25 cellular contexts compared by ENCODE assay signal in the genomic region with DNA sequence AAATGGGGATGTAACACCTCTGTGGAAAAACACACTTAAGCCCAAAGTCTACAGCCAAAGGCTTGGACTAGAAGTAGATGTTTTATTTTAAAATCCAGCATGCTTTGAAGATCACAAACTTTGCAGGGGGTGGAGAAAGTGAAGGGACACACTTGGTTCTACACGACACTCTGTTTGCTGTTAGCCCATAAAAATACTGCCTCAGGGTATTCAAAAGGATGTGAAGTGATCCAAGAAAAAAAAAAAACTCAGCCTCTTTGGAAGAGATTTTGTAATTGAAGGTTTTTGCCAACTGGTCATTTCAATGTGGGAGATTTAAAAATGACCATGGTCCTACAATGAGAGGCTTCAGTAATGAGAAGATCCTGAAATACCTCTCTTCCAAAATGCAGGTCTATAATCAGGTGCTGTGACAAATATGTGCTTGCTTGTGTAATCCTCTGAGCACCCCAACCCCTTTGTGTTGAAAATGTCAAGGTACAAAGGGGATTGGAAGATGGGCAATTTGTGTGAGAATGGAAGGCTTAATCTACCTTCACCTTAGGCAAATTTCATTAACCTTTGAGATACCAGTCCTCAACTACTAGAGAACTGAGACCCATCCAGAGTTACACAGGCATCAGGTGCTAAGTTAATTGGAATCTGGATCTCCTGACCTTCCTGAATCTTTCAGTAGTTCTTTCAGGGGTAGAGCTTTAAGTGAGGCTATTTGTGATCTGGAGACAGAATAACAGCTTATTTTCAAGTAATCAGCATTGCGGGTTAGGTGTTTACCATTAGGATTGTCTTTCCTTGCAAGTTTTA.
DNase-seq lines count a peak whose midpoint lies in the region; ATAC-seq, FAIRE-seq and TF ChIP-seq lines count a peak whose summit lies in the region.
"Had no signal": no experiment of that assay in that cellular context is flagged by ENCODE, and none has a peak within 500 bp of the region (broad histone marks: within the 10 kb centered on the region; RNA-seq: fewer than 3 reads in every experiment).

No MANE protein-coding gene starts in this region.

- no peak overlapping the region for H3K14ac ChIP-seq in neuronal stem cell (ENCODE audit: low read length)

- WGBS in neuronal stem cell (ENCODE audit: extremely low coverage in 2 of 2, insufficient read length in 2 of 2, insufficient replicate concordance in 1 of 2), 2 donors: no CpG with 5 or more reads among the region's 2 CpGs

- H3K9me3 ChIP-seq in PC-3 (ENCODE audit: low read length) (no peaks in the 10 kb centered on the region), iPS-15b (ENCODE audit: control insufficient read depth, insufficient read depth, low read length) (no peaks in the 10 kb centered on the region), neuronal stem cell (replicated peaks in 1 of 2; ENCODE audit: control insufficient read depth in 2 of 2, insufficient read depth in 1 of 2, low read depth in 1 of 2, low read length in 2 of 2) (no peaks in the 10 kb centered on the region)
- H3K9me3 ChIP-seq: body of pancreas, esophagus muscularis mucosa, gastrocnemius medialis, sigmoid colon had no signal

- H2BK12ac ChIP-seq in neuronal stem cell (ENCODE audit: low read length): no peak overlapping the region

- H3K4ac ChIP-seq in neuronal stem cell (ENCODE audit: low read length): no peak overlapping the region

- H2BK120ac ChIP-seq in neuronal stem cell (ENCODE audit: low read depth, low read length): no peak overlapping the region

- no peak for FAIRE-seq in GM12891 (lab: Jason Lieb, UNC)

- DNase-seq in G401 (ENCODE audit: low spot score): peak; percentile 14
- DNase-seq in PC-3: peak; percentile 70
- no peak for DNase-seq in neuronal stem cell (ENCODE audit: low spot score)
- no peak for DNase-seq in GM12891 (ENCODE audit: insufficient read length, low spot score)
- DNase-seq in stimulated activated CD4-positive, alpha-beta T cell treated with anti-CD3 and anti-CD28 coated beads, Interleukin-15, amount 100 ng/mL, for 24 hours: no peak
- no peak for DNase-seq in activated T-cell treated with anti-CD3 and anti-CD28 coated beads for 4 hours
- DNase-seq in ACHN: no peak
- DNase-seq: activated CD4-positive, alpha-beta memory T cell treated with anti-CD3 and anti-CD28 coated beads, Interleukin-2, amount 10 ng/mL, durations not matched to agents 7 days and 5 days; activated gamma-delta T cell; activated naive CD8-positive, alpha-beta T cell treated with anti-CD3 and anti-CD28 coated beads, Interleukin-2, amount 50 U/mL, for 24 hours; body of pancreas; DMS 273 treated with DMSO at 0.1 percent for 48 hours; effector memory CD4-positive, alpha-beta T cell; gastrocnemius medialis; hypothalamus; naive thymus-derived CD8-positive, alpha-beta T cell; NCI-H1436 treated with DMSO at 0.1 percent for 48 hours; NCI-H526; posterior cingulate gyrus; RPMI8226; sigmoid colon; T-helper 9 cell had no signal

- no peak overlapping the region for H3K9ac ChIP-seq in PC-3 (ENCODE audit: low read length)
- H3K9ac ChIP-seq in iPS-15b (ENCODE audit: low read depth, low read length): no peak overlapping the region
- H3K9ac ChIP-seq in neuronal stem cell (ENCODE audit: low read depth, low read length, poor library complexity): no peak overlapping the region

- H4K8ac ChIP-seq in neuronal stem cell (ENCODE audit: low read depth, low read length): no peak overlapping the region

- H2AFZ ChIP-seq in PC-3 (ENCODE audit: low read length): no peak overlapping the region
- no peak overlapping the region for H2AFZ ChIP-seq in neuronal stem cell (ENCODE audit: low read length)

- CTCF ChIA-PET in PC-3 (lab: Charles Lee): no interaction called here

- no peak overlapping the region for H3K23ac ChIP-seq in neuronal stem cell (ENCODE audit: low read depth, low read length, poor library complexity)

- no peaks in the 10 kb centered on the region for H4K20me1 ChIP-seq in PC-3 (ENCODE audit: low read length)

- peak overlapping the region; percentile 62 for H3K4me2 ChIP-seq in PC-3 (ENCODE audit: low read length)
- H3K4me2 ChIP-seq in neuronal stem cell (ENCODE audit: insufficient read depth, low read length, poor library complexity, severe bottlenecking): no peak overlapping the region

- BruUV-seq in PC-3 (replicated peaks; lab: Mats Ljungman, UMichigan): no TSS peak

- H2BK5ac ChIP-seq in neuronal stem cell (ENCODE audit: low read length): no peak overlapping the region

- no peaks in the 10 kb centered on the region for H3K9me2 ChIP-seq in PC-3 (replicated peaks; ENCODE audit: low read length)

- no peak for TF ChIP-seq CTCF in PC-3 (conservative IDR thresholded peaks at IDR 0.05; ENCODE audit: low read depth, low read length)

- H3K4me1 ChIP-seq in PC-3 (ENCODE audit: insufficient read depth, low read length) (peaks cover 22% of the 10 kb centered on the region), iPS-15b (ENCODE audit: control insufficient read depth, insufficient read depth, low read length) (peaks cover 46% of the 10 kb centered on the region), neuronal stem cell (ENCODE audit: control insufficient read depth in 2 of 2, insufficient read depth in 1 of 2, low read depth in 1 of 2, low read length in 2 of 2) (peaks cover 21 to 26% of the 10 kb centered on the region in 2 donors)
- H3K4me1 ChIP-seq: body of pancreas, esophagus muscularis mucosa, gastrocnemius medialis had no signal

- POLR2A ChIA-PET in PC-3 (lab: Charles Lee; ENCODE audit: unreplicated experiment): interaction anchor here (0.6 kb wide), 1 partner anchor 311 kb away, joined by 3 read pairs; no protein-coding TSS in a partner anchor

- no peak overlapping the region for H3K4me3 ChIP-seq in PC-3 (ENCODE audit: low read length)
- H3K4me3 ChIP-seq in iPS-15b (ENCODE audit: low read depth, low read length): peak overlapping the region; percentile 23
- no peak overlapping the region for H3K4me3 ChIP-seq in neuronal stem cell (ENCODE audit: low read length in 2 of 2)
- H3K4me3 ChIP-seq: body of pancreas, esophagus muscularis mucosa, gastrocnemius medialis, sigmoid colon had no signal

- H2AK5ac ChIP-seq in neuronal stem cell (ENCODE audit: low read depth, low read length): no peak overlapping the region

- no peaks in the 10 kb centered on the region for H3K36me3 ChIP-seq in PC-3 (ENCODE audit: low read depth, low read length)
- H3K36me3 ChIP-seq in iPS-15b (ENCODE audit: control insufficient read depth, insufficient read depth, low read length): no peaks in the 10 kb centered on the region
- no peaks in the 10 kb centered on the region for H3K36me3 ChIP-seq in neuronal stem cell (replicated peaks in 1 of 2; ENCODE audit: control insufficient read depth in 2 of 2, insufficient read depth in 2 of 2, low read length in 2 of 2)
- H3K36me3 ChIP-seq: esophagus muscularis mucosa, gastrocnemius medialis, sigmoid colon had no signal

- H3K18ac ChIP-seq in neuronal stem cell (ENCODE audit: low read length): no peak overlapping the region

- H3K79me2 ChIP-seq in PC-3 (ENCODE audit: low read length): no peaks in the 10 kb centered on the region

- ATAC-seq in PC-3: peak; percentile 80
- ATAC-seq: activated naive CD8-positive, alpha-beta T cell treated with anti-CD3 and anti-CD28 coated beads, Interleukin-2, amount 50 U/mL, for 24 hours; body of pancreas; gastrocnemius medialis; naive thymus-derived CD8-positive, alpha-beta T cell; SK-N-SH treated with all-trans-retinoic acid at 6 μM for 48 hours had no signal

- no peaks in the 10 kb centered on the region for H3F3A ChIP-seq in PC-3 (ENCODE audit: low read length, unreplicated experiment)

- intact Hi-C loops in PC-3 (cut with micrococcal nuclease): loop anchor here (2.0 to 5.0 kb wide), 3 partner anchors 19 to 134 kb away; no protein-coding TSS in a partner anchor

- peak overlapping the region; percentile 64 for H3K27ac ChIP-seq in PC-3 (ENCODE audit: low read length)
- H3K27ac ChIP-seq in neuronal stem cell (replicated peaks; ENCODE audit: low read length): peak overlapping the region; percentile 93
- H3K27ac ChIP-seq: body of pancreas, esophagus muscularis mucosa, gastrocnemius medialis, sigmoid colon had no signal

- H4K91ac ChIP-seq in neuronal stem cell (ENCODE audit: low read depth, low read length, poor library complexity): no peak overlapping the region

- in situ Hi-C loops in G401 (cut with HindIII; ENCODE audit: low sequenced_read_pairs): no loop called here
- in situ Hi-C loops in ACHN (cut with HindIII; ENCODE audit: low pct_ligation_motif_present, low pct_unique_long_range_greater_than_20kb, low sequenced_read_pairs): no loop called here

- TF ChIP-seq POLR2A in GM12891 (IDR thresholded peaks at IDR 0.05; ENCODE audit: low read depth, low read length): no peak

- H3K79me1 ChIP-seq in neuronal stem cell (ENCODE audit: low read depth, low read length): no peaks in the 10 kb centered on the region

- H3K27me3 ChIP-seq in PC-3 (ENCODE audit: low read length) (no peaks in the 10 kb centered on the region), iPS-15b (ENCODE audit: control insufficient read depth, insufficient read depth, low read length) (no peaks in the 10 kb centered on the region), neuronal stem cell (ENCODE audit: control insufficient read depth in 3 of 3, insufficient read depth in 3 of 3, low read depth in 1 of 3, low read length in 3 of 3) (no peaks in the 10 kb centered on the region)
- H3K27me3 ChIP-seq: body of pancreas, esophagus muscularis mucosa, gastrocnemius medialis, sigmoid colon had no signal

- no peak overlapping the region for H2BK15ac ChIP-seq in neuronal stem cell (ENCODE audit: low read length)

TF ChIP-seq in GM12891, 5 proteins besides CTCF, POLR2A, EP300 and RAD21:
- TF ChIP-seq PAX5 (IDR thresholded peaks at IDR 0.05; ENCODE audit: insufficient read depth, low read length, severe bottlenecking): no peak
- TF ChIP-seq SPI1 (IDR thresholded peaks at IDR 0.05; ENCODE audit: low read depth, low read length): no peak
- TF ChIP-seq POLR2AphosphoS5 (IDR thresholded peaks at IDR 0.05; ENCODE audit: low read depth, low read length): no peak
- no peak for TF ChIP-seq TAF1 (IDR thresholded peaks at IDR 0.05; ENCODE audit: low read depth, low read length)
- TF ChIP-seq POU2F2 (IDR thresholded peaks at IDR 0.05; ENCODE audit: low read depth, low read length): no peak

Comparison
In these comparisons a context has a peak if more than half of its experiments do, and no peak if none do; other contexts are left out.
1. DNase-seq: peak in G401 (single experiment) and PC-3 (single experiment); none in neuronal stem cell (single experiment), GM12891 (single experiment), stimulated activated CD4-positive, alpha-beta T cell treated with anti-CD3 and anti-CD28 coated beads, Interleukin-15, amount 100 ng/mL, for 24 hours (single experiment), activated T-cell treated with anti-CD3 and anti-CD28 coated beads for 4 hours (single experiment) and ACHN (single experiment).